7 cellular contexts compared by ENCODE assay signal in the genomic region with DNA sequence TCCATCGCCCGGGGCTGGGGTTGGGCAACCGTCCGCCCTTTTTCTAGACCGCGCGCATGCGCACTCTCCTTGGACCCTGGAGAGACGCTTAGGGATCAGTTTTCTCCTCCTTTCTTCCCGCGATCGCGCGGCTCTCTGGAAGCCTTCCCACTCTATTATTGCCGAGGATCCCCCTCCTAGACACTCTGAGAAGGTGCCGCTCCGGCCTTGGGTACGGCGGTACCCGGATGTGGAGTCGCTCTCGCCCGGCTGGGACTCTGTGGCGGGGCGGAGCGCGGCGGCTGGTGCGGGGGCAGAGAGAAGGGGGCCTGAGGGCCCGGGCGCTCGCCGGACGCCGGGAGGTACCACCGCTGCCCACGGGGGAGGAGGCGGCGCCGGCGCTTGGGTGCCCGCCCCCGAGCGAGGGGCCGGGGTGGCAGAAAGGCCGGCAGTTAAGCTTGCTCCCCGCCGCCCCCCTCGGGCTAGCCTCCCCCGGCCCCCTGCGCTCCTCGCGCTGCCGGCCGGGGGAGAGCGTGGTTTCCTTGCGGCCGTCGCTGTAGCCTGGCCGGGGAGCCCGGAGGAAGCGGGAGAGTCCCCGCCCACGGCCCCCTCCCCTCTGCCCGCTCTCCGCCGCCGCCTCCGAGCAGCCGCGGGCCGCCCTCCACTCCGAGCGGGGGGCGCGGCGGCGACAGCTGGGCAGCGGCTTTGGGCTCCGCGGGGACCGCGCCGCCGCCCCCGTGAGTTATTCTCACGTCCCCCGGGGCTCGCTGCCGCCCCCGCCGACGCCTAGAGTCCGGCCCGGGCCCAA. TPM values are rescaled to one million over a fixed set of nuclear protein-coding genes. Genes with fewer than 3 reads are reported as not detected.
DNase-seq lines count a peak whose midpoint lies in the region; TF ChIP-seq lines count a peak whose summit lies in the region.

MIB1 (plus strand) TSS at position 69 of the 787 bp plus-strand sequence. CDS start 792 bp downstream, outside the sequence.

- peaks cover 10% of the 10 kb centered on the region for H3K9me3 Mint-ChIP-seq in MCF 10A (ENCODE audit: unreplicated experiment)

- no peaks in the 10 kb centered on the region for H3K27me3 ChIP-seq in iPS-18a (ENCODE audit: control insufficient read depth, insufficient read depth, low read length)
- H3K27me3 ChIP-seq in skeletal muscle tissue (ENCODE audit: control insufficient read depth in 3 of 3, insufficient read depth in 3 of 3, low read length in 3 of 3), result no peaks in the 10 kb centered on the region

- peaks cover 15% of the 10 kb centered on the region for H3K4me1 Mint-ChIP-seq in MCF 10A (ENCODE audit: insufficient read depth, unreplicated experiment)

- POLR2A ChIA-PET in HEK293T (lab: Yijun Ruan, JAX) (interaction anchor here (0.6 to 3.4 kb wide), 26 partner anchors 8 to 629 kb away, joined by 3 to 30 read pairs (median 4); partner anchors contain the start of genes ABHD3, ESCO1, ROCK1 and SNRPD1), MCF 10A (lab: Yijun Ruan, JAX) (interaction anchor here (0.6 to 5.5 kb wide), 22 partner anchors 9 to 151 kb away, joined by 3 to 97 read pairs (median 4); partner anchors contain the start of genes ABHD3, ESCO1 and SNRPD1)

- no TSS peak for BruUV-seq in MCF 10A (replicated peaks; lab: Mats Ljungman, UMichigan)

- H3K4me3 ChIP-seq in iPS-18a (ENCODE audit: low read length) (peak within 1 kb of the TSS; percentile 88), skeletal muscle tissue (ENCODE audit: low read length in 3 of 3) (peak within 1 kb of the TSS; percentile 87 to 93 (median 92))

- CTCF ChIA-PET in HEK293T (lab: Yijun Ruan, JAX) (interaction anchor here (1.0 kb wide), 1 partner anchor 8 kb away, joined by 4 read pairs; no protein-coding TSS in a partner anchor), MCF 10A (lab: Yijun Ruan, JAX) (interaction anchor here (0.5 to 1.4 kb wide), 2 partner anchors 9 to 1195 kb away, joined by 3 to 6 read pairs; no protein-coding TSS in a partner anchor)

- peaks cover 5% of the 10 kb centered on the region for H3K36me3 Mint-ChIP-seq in MCF 10A (ENCODE audit: insufficient read depth, unreplicated experiment)

- DNase-seq in HEK293T (ENCODE audit: extremely low spot score), result peak; percentile 61
- peak; percentile 99 for DNase-seq in NCI-H1092 (lab: John Stamatoyannopoulos, UW)
- DNase-seq in T-helper 2 cell, result peak in 4 of 5 experiments; percentile 30 to 98 (median 51)
- no peak for DNase-seq in MCF 10A (ENCODE audit: unreplicated experiment)

- H3K9ac ChIP-seq in iPS-18a (ENCODE audit: low read length), result peak within 1 kb of the TSS; percentile 83
- H3K9ac ChIP-seq in skeletal muscle tissue (ENCODE audit: low read depth in 1 of 3, low read length in 3 of 3), result peak within 1 kb of the TSS; percentile 95 to 97 (median 97)

- H3K4me3 Mint-ChIP-seq in MCF 10A (ENCODE audit: unreplicated experiment), result peak within 1 kb of the TSS; percentile 87

- H3K9me3 ChIP-seq in iPS-18a (ENCODE audit: control insufficient read depth, low read depth, low read length) (no peaks in the 10 kb centered on the region), skeletal muscle tissue (ENCODE audit: control insufficient read depth in 3 of 3, low read length in 3 of 3) (no peaks in the 10 kb centered on the region)

- H3K4me1 ChIP-seq in iPS-18a (ENCODE audit: control insufficient read depth, low read depth, low read length) (peaks cover 25% of the 10 kb centered on the region), skeletal muscle tissue (ENCODE audit: control insufficient read depth in 3 of 3, insufficient read depth in 3 of 3, low read length in 3 of 3) (peaks cover 7 to 10% (median 9%) of the 10 kb centered on the region in 3 donors)

- H3K36me3 ChIP-seq in iPS-18a (ENCODE audit: control insufficient read depth, low read depth, low read length) (no peaks in the 10 kb centered on the region), skeletal muscle tissue (ENCODE audit: control insufficient read depth in 3 of 3, insufficient read depth in 3 of 3, low read length in 3 of 3) (no peaks in the 10 kb centered on the region)

- H3K27ac ChIP-seq in iPS-18a (ENCODE audit: low read length), result peak within 1 kb of the TSS; percentile 57
- H3K27ac ChIP-seq in skeletal muscle tissue (ENCODE audit: low read depth, low read length), result peak within 1 kb of the TSS; percentile 94

- intact Hi-C loops in MCF 10A (cut with micrococcal nuclease), result loop anchor here (1.0 kb wide), 2 partner anchors 37 to 141 kb away; partner anchors contain the start of genes ABHD3 and ESCO1

- H3K27me3 Mint-ChIP-seq in MCF 10A (ENCODE audit: insufficient read depth, unreplicated experiment), result no peaks in the 10 kb centered on the region

- peak; percentile 66 for TF ChIP-seq POLR2A in GM15510 (IDR thresholded peaks at IDR 0.05; ENCODE audit: borderline replicate concordance, extremely low read depth, insufficient read length)

- TF ChIP-seq CTCF in MCF 10A (IDR thresholded peaks at IDR 0.05; ENCODE audit: unreplicated experiment), result no peak

- H3K27ac Mint-ChIP-seq in MCF 10A (ENCODE audit: low read depth, unreplicated experiment), result peak within 1 kb of the TSS; percentile 96

TF ChIP-seq in HEK293T, 16 proteins besides CTCF, POLR2A, EP300 and RAD21:
- TF ChIP-seq FOXM1 (IDR thresholded peaks at IDR 0.05; ENCODE audit: borderline replicate concordance), result no peak
- TF ChIP-seq TARDBP (IDR thresholded peaks at IDR 0.05), result no peak
- TF ChIP-seq FOXK2 (IDR thresholded peaks at IDR 0.05), result no peak
- no peak for TF ChIP-seq HDGF (IDR thresholded peaks at IDR 0.05; ENCODE audit: borderline replicate concordance)
- TF ChIP-seq ELF4 (IDR thresholded peaks at IDR 0.05), result no peak; the same call in 1 of the 2 replicates
- no peak for TF ChIP-seq SP1 (IDR thresholded peaks at IDR 0.05)
- TF ChIP-seq ARNT (IDR thresholded peaks at IDR 0.05), result no peak

RNA-seq across cellular contexts. Expression of gene MIB1, which starts in this region (rescaled TPM):
- 40.5 and 49.5 TPM in 2 replicates for total RNA-seq in MCF 10A (2022)
- total RNA-seq in skeletal muscle tissue, result 65.8 TPM
